Comparison of ENCODE assay signal across 8 cellular contexts in the genomic region with DNA sequence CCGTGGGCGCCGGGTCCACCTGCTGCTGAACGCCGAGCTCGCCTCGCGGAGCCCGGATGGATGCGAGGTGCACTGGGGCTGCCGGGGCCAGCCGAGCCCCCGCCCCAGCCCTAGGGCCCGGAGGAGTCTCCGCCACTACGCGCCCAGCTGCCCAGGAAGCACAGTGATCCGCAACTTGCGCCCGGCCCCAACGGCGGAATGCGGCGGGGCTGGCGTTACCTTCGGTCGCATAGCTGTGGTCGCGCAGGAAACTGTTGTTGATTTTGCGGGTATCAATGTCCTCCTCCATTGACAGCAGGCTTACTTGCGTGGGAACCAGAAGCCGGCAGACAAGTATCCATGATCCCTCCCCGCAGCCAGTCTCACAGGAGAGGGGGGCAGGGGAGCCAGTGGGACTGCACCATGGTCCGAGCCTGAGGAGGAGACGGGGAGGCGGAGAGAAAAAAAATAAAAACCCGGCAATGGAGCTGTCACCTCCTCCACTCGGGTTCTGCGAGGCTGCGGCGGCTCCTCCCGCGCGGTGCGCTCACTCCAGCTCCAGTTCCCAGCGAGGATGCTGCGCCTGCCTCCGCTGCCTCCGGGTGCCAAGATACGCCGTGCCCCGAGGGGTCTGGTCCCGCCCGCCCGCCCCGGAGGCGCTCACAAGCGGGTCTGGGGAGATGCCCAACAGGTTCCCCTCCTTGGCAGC. TPM values are rescaled to one million over a fixed set of nuclear protein-coding genes. Genes with fewer than 3 reads are reported as not detected.
A peak's percentile ranks its signal among the peaks of the same experiment; 100 is the strongest.
DNase-seq lines count a peak whose midpoint lies in the region; ATAC-seq and TF ChIP-seq lines count a peak whose summit lies in the region.

No MANE protein-coding gene starts in this region.

- no peak for TF ChIP-seq POLR2A in testis (IDR thresholded peaks at IDR 0.05)

- H3K27ac ChIP-seq in CD8-positive, alpha-beta memory T cell (ENCODE audit: low read depth, low read length): peak overlapping the region; percentile 54
- no peak overlapping the region for H3K27ac ChIP-seq in testis

- no peaks in the 10 kb centered on the region for H3K27me3 ChIP-seq in CD8-positive, alpha-beta memory T cell (ENCODE audit: insufficient read depth, low read length, poor library complexity, severe bottlenecking)
- H3K27me3 ChIP-seq in testis: no peaks in the 10 kb centered on the region

- CTCF ChIA-PET in CD8-positive, alpha-beta memory T cell (lab: Charles Lee): interaction anchor here (0.7 to 1.8 kb wide), 6 partner anchors 23 to 216 kb away, joined by 3 to 6 read pairs (median 4); no protein-coding TSS in a partner anchor

- TF ChIP-seq CTCF in endothelial cell (IDR thresholded peaks at IDR 0.05; ENCODE audit: unreplicated experiment) (no peak), mucosa of descending colon (IDR thresholded peaks at IDR 0.05) (no peak), testis (IDR thresholded peaks at IDR 0.05) (no peak)

- peaks cover 35 to 51% (median 49%) of the 10 kb centered on the region in 3 donors for H3K4me1 Mint-ChIP-seq in CD8-positive, alpha-beta memory T cell
- peaks cover 2% of the 10 kb centered on the region for H3K4me1 Mint-ChIP-seq in endothelial cell (ENCODE audit: unreplicated experiment)

- peak overlapping the region; percentile 63 for H3K4me3 ChIP-seq in CD8-positive, alpha-beta memory T cell (ENCODE audit: low read length)
- no peak overlapping the region for H3K4me3 ChIP-seq in mucosa of descending colon
- peak overlapping the region; percentile 42 to 60 for H3K4me3 ChIP-seq in testis

- 1% methylated on average over 22 to 38 of the region's 58 CpGs for WGBS in testis, 2 donors

- intact Hi-C loops in mucosa of descending colon (cut with DNase I, micrococcal nuclease) (no loop called here), testis (cut with DNase I; ENCODE audit: low total_unique reads) (no loop called here)

- ATAC-seq in HG02642 (IDR thresholded peaks at IDR 0.05; ENCODE audit: poor library complexity, unreplicated experiment): peak; percentile 28
- ATAC-seq in mucosa of descending colon: peak; percentile 45
- no peak for ATAC-seq in HG03280 (IDR thresholded peaks at IDR 0.05; ENCODE audit: unreplicated experiment)

- POLR2A ChIA-PET in CD8-positive, alpha-beta memory T cell (lab: Charles Lee): interaction anchor here (1.0 to 1.2 kb wide), 3 partner anchors 17 to 125 kb away, joined by 3 to 5 read pairs (median 3); no protein-coding TSS in a partner anchor

- H3K36me3 ChIP-seq in CD8-positive, alpha-beta memory T cell (ENCODE audit: insufficient read depth, low read length): no peaks in the 10 kb centered on the region
- H3K36me3 ChIP-seq in mucosa of descending colon (ENCODE audit: low read depth) (no peaks in the 10 kb centered on the region), testis (ENCODE audit: low read depth, missing control alignments) (no peaks in the 10 kb centered on the region)

- H3K9me3 Mint-ChIP-seq in CD8-positive, alpha-beta memory T cell: no peaks in the 10 kb centered on the region
- H3K9me3 Mint-ChIP-seq in endothelial cell (ENCODE audit: unreplicated experiment): no peaks in the 10 kb centered on the region

- H3K4me3 Mint-ChIP-seq in CD8-positive, alpha-beta memory T cell: peak overlapping the region; percentile 90 to 99 (median 96)
- peak overlapping the region; percentile 90 for H3K4me3 Mint-ChIP-seq in endothelial cell (ENCODE audit: unreplicated experiment)

- H3K9me3 ChIP-seq in CD8-positive, alpha-beta memory T cell (ENCODE audit: low read length): no peaks in the 10 kb centered on the region
- no peaks in the 10 kb centered on the region for H3K9me3 ChIP-seq in mucosa of descending colon
- no peaks in the 10 kb centered on the region for H3K9me3 ChIP-seq in testis

- peak; percentile 6 to 58 (median 18) for DNase-seq in CD8-positive, alpha-beta memory T cell
- peak; percentile 15 to 27 for DNase-seq in activated CD4-positive, alpha-beta T cell treated with anti-CD3 and anti-CD28 coated beads, Interleukin-2, amount 50 U/mL, for 48 hours
- DNase-seq in endothelial cell (ENCODE audit: low spot score) (peak; percentile 47), mucosa of descending colon (peak in 1 of 3 donors; percentile 22), testis (no peak), HuH-7 (ENCODE audit: low spot score) (no peak)

- H3K4me1 ChIP-seq in CD8-positive, alpha-beta memory T cell (ENCODE audit: insufficient read depth, low read length): peaks cover 11% of the 10 kb centered on the region
- H3K4me1 ChIP-seq in mucosa of descending colon (ENCODE audit: low read depth): peaks cover 5% of the 10 kb centered on the region
- H3K4me1 ChIP-seq in testis: peaks cover 3% of the 10 kb centered on the region

- peaks cover 0 to 17% (median 5%) of the 10 kb centered on the region in 3 donors for H3K36me3 Mint-ChIP-seq in CD8-positive, alpha-beta memory T cell
- H3K36me3 Mint-ChIP-seq in endothelial cell (ENCODE audit: low read depth, unreplicated experiment): no peaks in the 10 kb centered on the region

- no peaks in the 10 kb centered on the region for H3K27me3 Mint-ChIP-seq in CD8-positive, alpha-beta memory T cell
- peaks cover 9% of the 10 kb centered on the region for H3K27me3 Mint-ChIP-seq in endothelial cell (ENCODE audit: unreplicated experiment)

- peak overlapping the region; percentile 69 to 93 (median 84) for H3K27ac Mint-ChIP-seq in CD8-positive, alpha-beta memory T cell
- no peak overlapping the region for H3K27ac Mint-ChIP-seq in endothelial cell (ENCODE audit: unreplicated experiment)

RNA-seq across cellular contexts. Expression of a gene that starts 0.6 kb away (rescaled TPM):
- total RNA-seq in CD8-positive, alpha-beta memory T cell: 1 to 10 TPM; 2.3 to 4.2 TPM
- polyA plus RNA-seq in CD8-positive, alpha-beta memory T cell: 29.7 TPM
- 0.59 TPM for total RNA-seq in endothelial cell (ENCODE audit: unreplicated experiment)
- total RNA-seq in mucosa of descending colon: 1 to 10 TPM in 2 of 3 donors, under 1 TPM in 1; 0.99 to 5.9 (median 1.2) TPM
- 10 to 100 TPM in 1 of 2 donors, 1 to 10 TPM in 1; 9.8 to 32.0 TPM for total RNA-seq in testis
- polyA plus RNA-seq in testis (ENCODE audit: insufficient read depth, low read depth, low replicate concordance): 36.6 TPM

Comparison
In these comparisons a context has a peak if more than half of its experiments do, and no peak if none do; other contexts are left out.
1. DNase-seq: peak in CD8-positive, alpha-beta memory T cell (5 of 5), activated CD4-positive, alpha-beta T cell treated with anti-CD3 and anti-CD28 coated beads, Interleukin-2, amount 50 U/mL, for 48 hours (2 of 2) and endothelial cell (single experiment); none in testis (single experiment) and HuH-7 (single experiment).